1 cellular context compared by ENCODE assay signal in the genomic region with DNA sequence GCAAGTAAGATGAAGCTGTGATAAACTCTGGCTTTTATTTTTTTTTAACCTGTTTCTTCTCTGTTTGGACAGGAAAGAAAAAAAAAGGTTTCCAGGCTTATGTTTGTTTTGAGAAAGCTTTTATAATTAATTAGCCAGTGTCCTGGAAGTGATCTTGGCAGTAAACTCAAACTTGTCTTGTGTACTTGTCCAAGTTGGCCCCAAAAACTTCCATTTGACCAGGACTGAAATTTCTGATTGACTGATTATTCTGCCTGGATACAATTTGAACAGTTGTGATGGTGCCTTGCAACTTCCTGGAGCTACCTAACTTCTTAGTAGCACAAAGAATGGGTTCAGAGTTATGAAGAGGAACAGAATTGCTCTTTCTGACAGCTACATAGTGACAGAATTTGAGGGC.
TF ChIP-seq lines count a peak whose summit lies in the region.

No MANE protein-coding gene starts in this region.

TF ChIP-seq in IMR-90, 13 proteins besides CTCF, POLR2A, EP300 and RAD21:
- TF ChIP-seq CEBPB (IDR thresholded peaks at IDR 0.05; ENCODE audit: low read depth, low read length), result no peak
- TF ChIP-seq, protein P1, sequence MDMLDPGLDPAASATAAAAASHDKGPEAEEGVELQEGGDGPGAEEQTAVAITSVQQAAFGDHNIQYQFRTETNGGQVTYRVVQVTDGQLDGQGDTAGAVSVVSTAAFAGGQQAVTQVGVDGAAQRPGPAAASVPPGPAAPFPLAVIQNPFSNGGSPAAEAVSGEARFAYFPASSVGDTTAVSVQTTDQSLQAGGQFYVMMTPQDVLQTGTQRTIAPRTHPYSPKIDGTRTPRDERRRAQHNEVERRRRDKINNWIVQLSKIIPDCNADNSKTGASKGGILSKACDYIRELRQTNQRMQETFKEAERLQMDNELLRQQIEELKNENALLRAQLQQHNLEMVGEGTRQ (IDR thresholded peaks at IDR 0.05; ENCODE audit: low read depth, low read length), result no peak
- no peak for TF ChIP-seq CHD1 (IDR thresholded peaks at IDR 0.05; ENCODE audit: low read depth, low read length)
- no peak for TF ChIP-seq MXI1 (IDR thresholded peaks at IDR 0.05; ENCODE audit: borderline replicate concordance, low read depth, low read length)
- TF ChIP-seq SMC3 (IDR thresholded peaks at IDR 0.05; ENCODE audit: low read depth, low read length), result no peak
- no peak for TF ChIP-seq NFE2L2 (IDR thresholded peaks at IDR 0.05; ENCODE audit: low read depth, low read length)
- no peak for TF ChIP-seq BHLHE40 (IDR thresholded peaks at IDR 0.05; ENCODE audit: low read depth, low read length)
- no peak for TF ChIP-seq RFX5 (IDR thresholded peaks at IDR 0.05; ENCODE audit: low read depth, low read length)
- TF ChIP-seq FOS (IDR thresholded peaks at IDR 0.05; ENCODE audit: low read depth, low read length), result no peak
- no peak for TF ChIP-seq MAZ (IDR thresholded peaks at IDR 0.05; ENCODE audit: borderline replicate concordance, low read depth, low read length)
- TF ChIP-seq, protein P2, sequence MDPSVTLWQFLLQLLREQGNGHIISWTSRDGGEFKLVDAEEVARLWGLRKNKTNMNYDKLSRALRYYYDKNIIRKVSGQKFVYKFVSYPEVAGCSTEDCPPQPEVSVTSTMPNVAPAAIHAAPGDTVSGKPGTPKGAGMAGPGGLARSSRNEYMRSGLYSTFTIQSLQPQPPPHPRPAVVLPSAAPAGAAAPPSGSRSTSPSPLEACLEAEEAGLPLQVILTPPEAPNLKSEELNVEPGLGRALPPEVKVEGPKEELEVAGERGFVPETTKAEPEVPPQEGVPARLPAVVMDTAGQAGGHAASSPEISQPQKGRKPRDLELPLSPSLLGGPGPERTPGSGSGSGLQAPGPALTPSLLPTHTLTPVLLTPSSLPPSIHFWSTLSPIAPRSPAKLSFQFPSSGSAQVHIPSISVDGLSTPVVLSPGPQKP (IDR thresholded peaks at IDR 0.05; ENCODE audit: borderline replicate concordance, low read depth, low read length), result no peak
- no peak for TF ChIP-seq RCOR1 (IDR thresholded peaks at IDR 0.05; ENCODE audit: insufficient replicate concordance, low read length)
